Comparison of ENCODE assay signal across 8 cellular contexts in the genomic region with DNA sequence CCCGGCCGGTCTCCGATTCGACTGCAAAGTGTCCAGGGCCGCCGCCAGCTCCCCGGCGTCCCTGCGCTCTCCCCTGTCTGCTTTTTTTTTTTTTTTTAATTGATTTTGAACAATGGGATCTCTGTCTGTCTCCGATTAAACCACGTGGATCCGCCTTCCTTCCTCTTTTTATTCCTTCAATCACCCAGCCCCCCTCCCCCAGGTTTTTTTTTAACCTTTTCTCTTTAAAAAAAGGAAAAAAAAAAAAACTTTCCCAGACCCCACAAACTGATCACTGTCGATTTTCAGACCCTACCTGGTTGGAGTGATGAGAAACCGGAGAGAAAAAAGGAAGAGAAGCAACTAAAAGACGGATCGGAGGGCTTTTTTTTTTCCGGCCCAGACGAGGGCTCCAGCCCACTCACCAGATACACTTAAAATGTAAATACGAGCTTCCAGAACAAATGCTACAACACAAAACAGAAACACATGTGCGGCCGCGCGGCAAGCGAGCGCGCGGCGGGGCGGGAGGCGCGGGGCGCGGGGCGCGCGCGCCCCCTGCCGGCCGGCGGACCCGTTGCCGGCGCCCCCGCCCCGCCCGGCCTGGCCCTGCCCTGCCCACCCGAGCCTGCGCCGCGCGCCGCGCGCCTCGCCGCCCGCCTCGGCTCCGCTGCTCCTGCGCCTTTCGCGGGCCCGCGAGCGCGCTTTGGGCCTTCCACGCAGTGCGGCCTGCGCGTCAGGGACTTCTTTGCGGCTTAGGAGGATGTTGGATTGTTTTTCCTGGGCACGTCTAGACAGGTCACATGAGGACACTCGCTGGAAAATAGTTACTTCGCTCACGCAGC. TPM values are rescaled to one million over a fixed set of nuclear protein-coding genes. Genes with fewer than 3 reads are reported as not detected.
A peak's percentile ranks its signal among the peaks of the same experiment; 100 is the strongest.
DNase-seq lines count a peak whose midpoint lies in the region; ATAC-seq and TF ChIP-seq lines count a peak whose summit lies in the region.

A gene (minus strand): TSS at position 428 of the 824 bp plus-strand sequence. CDS start 1,163 bp downstream, outside the sequence.

- H3K4me3 Mint-ChIP-seq in activated CD8-positive, alpha-beta T cell treated with anti-CD3 and anti-CD28 coated beads for 36 hours, result peak within 1 kb of the TSS; percentile 95

- no peaks in the 10 kb centered on the region for H3K9me3 ChIP-seq in effector memory CD4-positive, alpha-beta T cell (ENCODE audit: control insufficient read depth, low read length)

- no peaks in the 10 kb centered on the region for H3K36me3 ChIP-seq in effector memory CD4-positive, alpha-beta T cell (ENCODE audit: control insufficient read depth, insufficient read depth, low read length)

- peaks cover 44% of the 10 kb centered on the region for H3K4me1 Mint-ChIP-seq in activated CD8-positive, alpha-beta T cell treated with anti-CD3 and anti-CD28 coated beads for 36 hours (ENCODE audit: low read depth)

- peak; percentile 46 for ATAC-seq in GM18517 (IDR thresholded peaks at IDR 0.05; ENCODE audit: unreplicated experiment)
- peak; percentile 35 for ATAC-seq in HG03439 (IDR thresholded peaks at IDR 0.05; ENCODE audit: unreplicated experiment)
- ATAC-seq in activated CD8-positive, alpha-beta T cell treated with anti-CD3 and anti-CD28 coated beads for 36 hours, result peak; percentile 52

- CTCF ChIA-PET in activated CD8-positive, alpha-beta T cell treated with anti-CD3 and anti-CD28 coated beads for 36 hours (lab: Charles Lee), result interaction anchor here (1.1 to 1.3 kb wide), 2 partner anchors 12 to 22 kb away, joined by 3 to 4 read pairs; no protein-coding TSS in a partner anchor

- H3K36me3 Mint-ChIP-seq in activated CD8-positive, alpha-beta T cell treated with anti-CD3 and anti-CD28 coated beads for 36 hours (ENCODE audit: low read depth), result peaks cover 34% of the 10 kb centered on the region

- no peaks in the 10 kb centered on the region for H3K27me3 ChIP-seq in effector memory CD4-positive, alpha-beta T cell (replicated peaks; ENCODE audit: control insufficient read depth, insufficient read depth, low read length, poor library complexity, severe bottlenecking)

- peak within 1 kb of the TSS; percentile 96 for H3K4me3 ChIP-seq in effector memory CD4-positive, alpha-beta T cell (ENCODE audit: insufficient read depth, low read depth, low read length, poor library complexity, severe bottlenecking)

- no peak for TF ChIP-seq CTCF in activated CD8-positive, alpha-beta T cell treated with anti-CD3 and anti-CD28 coated beads for 36 hours (IDR thresholded peaks at IDR 0.05)

- POLR2A ChIA-PET in activated CD8-positive, alpha-beta T cell treated with anti-CD3 and anti-CD28 coated beads for 36 hours (lab: Charles Lee), result interaction anchor here (0.6 to 1.8 kb wide), 8 partner anchors 11 to 247 kb away, joined by 3 to 5 read pairs (median 4); no protein-coding TSS in a partner anchor

- peak within 1 kb of the TSS; percentile 85 for H3K27ac ChIP-seq in effector memory CD4-positive, alpha-beta T cell (ENCODE audit: insufficient read depth, low read length, poor library complexity, severe bottlenecking)

- H3K27me3 Mint-ChIP-seq in activated CD8-positive, alpha-beta T cell treated with anti-CD3 and anti-CD28 coated beads for 36 hours, result no peaks in the 10 kb centered on the region

- peak within 1 kb of the TSS; percentile 97 for H3K27ac Mint-ChIP-seq in activated CD8-positive, alpha-beta T cell treated with anti-CD3 and anti-CD28 coated beads for 36 hours

- H3K9me3 Mint-ChIP-seq in activated CD8-positive, alpha-beta T cell treated with anti-CD3 and anti-CD28 coated beads for 36 hours, result no peaks in the 10 kb centered on the region

- DNase-seq in A172 (ENCODE audit: low spot score) (no peak), NCI-H748 (lab: John Stamatoyannopoulos, UW; ENCODE audit: unreplicated experiment) (peak; percentile 81), medulla oblongata (ENCODE audit: extremely low spot score) (peak; percentile 70)
- DNase-seq in activated CD8-positive, alpha-beta T cell treated with anti-CD3 and anti-CD28 coated beads for 36 hours, result peak; percentile 74
- DNase-seq in effector memory CD4-positive, alpha-beta T cell, result peak; percentile 58 to 65 (median 60)
- DNase-seq in stimulated activated CD4-positive, alpha-beta T cell treated with anti-CD3 and anti-CD28 coated beads, TNF-alpha, amount 100 ng/mL, for 48 hours (ENCODE audit: low read depth in 3 of 3), result peak; percentile 47 to 51 (median 51)

- peaks cover 10% of the 10 kb centered on the region for H3K4me1 ChIP-seq in effector memory CD4-positive, alpha-beta T cell (ENCODE audit: control insufficient read depth, insufficient read depth, low read length, poor library complexity, severe bottlenecking)

- intact Hi-C loops in activated CD8-positive, alpha-beta T cell treated with anti-CD3 and anti-CD28 coated beads for 36 hours (cut with micrococcal nuclease), result no loop called here

RNA-seq across cellular contexts. Expression of the gene that starts here (rescaled TPM):
- total RNA-seq in A172 (2014; rRNA removed; shearing (Covaris generic)), result 37.6 and 43.6 TPM in 2 replicates
- 100 to 1,000 TPM; 145 to 147 TPM for total RNA-seq in activated CD8-positive, alpha-beta T cell treated with anti-CD3 and anti-CD28 coated beads for 36 hours
